43 cellular contexts compared by ENCODE assay signal in genomic region chr11:64507832-64508375, GRCh38. TPM values are rescaled to one million over a fixed set of nuclear protein-coding genes. Genes with fewer than 3 reads are reported as not detected.
"Had no signal": no experiment of that assay in that cellular context is flagged by ENCODE, and none has a peak within 500 bp of the region (broad histone marks: within the 10 kb centered on the region; RNA-seq: fewer than 3 reads in every experiment).

No MANE protein-coding gene starts in this region.

- H3K27ac Mint-ChIP-seq: activated naive CD4-positive, alpha-beta T cell treated with anti-CD3 and anti-CD28 coated beads for 36 hours; activated naive CD4-positive, alpha-beta T cell treated with anti-CD3 and anti-CD28 coated beads, Interleukin-2, amount 10 ng/mL, durations not matched to agents 7 days and 5 days; activated naive CD4-positive, alpha-beta T cell treated with anti-CD3 and anti-CD28 coated beads, Interleukin-2, amount 50 U/mL, for 24 hours; activated naive CD4-positive, alpha-beta T cell treated with anti-CD3 and anti-CD28 coated beads, Interleukin-2, amount 50 U/mL, for 72 hours; activated naive CD8-positive, alpha-beta T cell; activated naive CD8-positive, alpha-beta T cell treated with anti-CD3 and anti-CD28 coated beads for 36 hours; activated naive CD8-positive, alpha-beta T cell treated with anti-CD3 and anti-CD28 coated beads, Interleukin-2, amount 10 ng/mL, durations not matched to agents 7 days and 5 days; activated naive CD8-positive, alpha-beta T cell treated with anti-CD3 and anti-CD28 coated beads, Interleukin-2, amount 50 U/mL, for 24 hours; activated T-cell treated with anti-CD3 and anti-CD28 coated beads, Interleukin-2, amount 50 U/mL, for 24 hours; activated T-cell treated with anti-CD3 and anti-CD28 coated beads, Interleukin-2, amount 50 U/mL, for 72 hours; activated T-helper 1 cell treated with anti-CD3 and anti-CD28 coated beads, Interleukin-12 subunit alpha, Interleukin-12 subunit beta, Interleukin-2, Interleukin-4 antibody, amounts not matched to agents 30 ng/mL and 10 ng/mL and 1 ng/mL, durations not matched to agents 14 hours and 24 hours and 36 hours; activated T-helper 17 cell treated with anti-CD3 and anti-CD28 coated beads, Interleukin-2, amount 50 U/mL, for 72 hours; activated T-helper 2 cell treated with anti-CD3 and anti-CD28 coated beads, Interferon-gamma antibody, Interleukin-2, Interleukin-4, amounts not matched to agents 10 μg/mL and 5 μg/mL and 100 μg/mL, durations not matched to agents 14 hours and 24 hours and 36 hours; brain had no signal

- H3K4me1 ChIP-seq: ascending aorta, body of pancreas, breast epithelium had no signal

- DNase-seq: activated effector memory CD4-positive, alpha-beta T cell treated with anti-CD3 and anti-CD28 coated beads, Interleukin-2, amount 50 U/mL, for 16 hours; activated effector memory CD4-positive, alpha-beta T cell treated with Interleukin-2 at 50 U/mL for 16 hours; activated gamma-delta T cell; activated gamma-delta T cell treated with Interleukin-2 at 50 U/mL for 16 hours; activated naive CD4-positive, alpha-beta T cell; activated naive CD4-positive, alpha-beta T cell treated with anti-CD3 and anti-CD28 coated beads for 36 hours; activated naive CD4-positive, alpha-beta T cell treated with anti-CD3 and anti-CD28 coated beads, Interleukin-2, amount 10 ng/mL, durations not matched to agents 7 days and 5 days; activated naive CD4-positive, alpha-beta T cell treated with anti-CD3 and anti-CD28 coated beads, Interleukin-2, amount 50 U/mL, for 16 hours; activated naive CD4-positive, alpha-beta T cell treated with Interleukin-2 at 50 U/mL for 16 hours; activated naive CD8-positive, alpha-beta T cell treated with anti-CD3 and anti-CD28 coated beads for 36 hours; activated naive CD8-positive, alpha-beta T cell treated with anti-CD3 and anti-CD28 coated beads, Interleukin-2, amount 10 ng/mL, durations not matched to agents 7 days and 5 days; activated naive CD8-positive, alpha-beta T cell treated with anti-CD3 and anti-CD28 coated beads, Interleukin-2, amount 50 U/mL, for 24 hours; activated T-cell treated with anti-CD3 and anti-CD28 coated beads for 4 hours; activated T-cell treated with anti-CD3 and anti-CD28 coated beads, Interleukin-2, amount 50 U/mL, for 1 hour; activated T-cell treated with anti-CD3 and anti-CD28 coated beads, Interleukin-2, amount 50 U/mL, for 24 hours; activated T-cell treated with anti-CD3 and anti-CD28 coated beads, Interleukin-2, amount 50 U/mL, for 4 hours; activated T-cell treated with anti-CD3 and anti-CD28 coated beads, Interleukin-2, amount 50 U/mL, for 48 hours; activated T-cell treated with anti-CD3 and anti-CD28 coated beads, Interleukin-2, amount 50 U/mL, for 72 hours; adrenal gland; amniotic stem cell; amygdala; anterior cingulate cortex; aorta; body of pancreas; brain microvascular endothelial cell; caudate nucleus; central memory CD4-positive, alpha-beta T cell; cerebellar nuclear complex had no signal

- H3K4me1 Mint-ChIP-seq: activated naive CD4-positive, alpha-beta T cell treated with anti-CD3 and anti-CD28 coated beads, Interleukin-2, amount 10 ng/mL, durations not matched to agents 7 days and 5 days; activated naive CD4-positive, alpha-beta T cell treated with anti-CD3 and anti-CD28 coated beads, Interleukin-2, amount 50 U/mL, for 24 hours; activated naive CD8-positive, alpha-beta T cell treated with anti-CD3 and anti-CD28 coated beads for 36 hours; activated naive CD8-positive, alpha-beta T cell treated with anti-CD3 and anti-CD28 coated beads, Interleukin-2, amount 10 ng/mL, durations not matched to agents 7 days and 5 days; activated naive CD8-positive, alpha-beta T cell treated with anti-CD3 and anti-CD28 coated beads, Interleukin-2, amount 50 U/mL, for 24 hours; activated T-helper 17 cell treated with anti-CD3 and anti-CD28 coated beads, Interleukin-2, amount 50 U/mL, for 72 hours; brain; central memory CD8-positive, alpha-beta T cell had no signal

- H3K4me3 Mint-ChIP-seq: activated naive CD4-positive, alpha-beta T cell treated with anti-CD3 and anti-CD28 coated beads for 36 hours; activated naive CD4-positive, alpha-beta T cell treated with anti-CD3 and anti-CD28 coated beads, Interleukin-2, amount 10 ng/mL, durations not matched to agents 7 days and 5 days; activated naive CD4-positive, alpha-beta T cell treated with anti-CD3 and anti-CD28 coated beads, Interleukin-2, amount 50 U/mL, for 24 hours; activated naive CD8-positive, alpha-beta T cell; activated naive CD8-positive, alpha-beta T cell treated with anti-CD3 and anti-CD28 coated beads for 36 hours; activated naive CD8-positive, alpha-beta T cell treated with anti-CD3 and anti-CD28 coated beads, Interleukin-2, amount 10 ng/mL, durations not matched to agents 7 days and 5 days; activated naive CD8-positive, alpha-beta T cell treated with anti-CD3 and anti-CD28 coated beads, Interleukin-2, amount 50 U/mL, for 24 hours; activated T-cell treated with anti-CD3 and anti-CD28 coated beads, Interleukin-2, amount 50 U/mL, for 24 hours; activated T-cell treated with anti-CD3 and anti-CD28 coated beads, Interleukin-2, amount 50 U/mL, for 4 hours; activated T-cell treated with anti-CD3 and anti-CD28 coated beads, Interleukin-2, amount 50 U/mL, for 72 hours; activated T-helper 1 cell treated with anti-CD3 and anti-CD28 coated beads, Interleukin-12 subunit alpha, Interleukin-12 subunit beta, Interleukin-2, Interleukin-4 antibody, amounts not matched to agents 30 ng/mL and 10 ng/mL and 1 ng/mL, durations not matched to agents 14 hours and 24 hours and 36 hours; activated T-helper 17 cell treated with anti-CD3 and anti-CD28 coated beads, Interleukin-2, amount 50 U/mL, for 72 hours; brain; central memory CD8-positive, alpha-beta T cell had no signal

- H3K36me3 Mint-ChIP-seq: activated naive CD4-positive, alpha-beta T cell treated with anti-CD3 and anti-CD28 coated beads, Interleukin-2, amount 10 ng/mL, durations not matched to agents 7 days and 5 days; activated naive CD4-positive, alpha-beta T cell treated with anti-CD3 and anti-CD28 coated beads, Interleukin-2, amount 50 U/mL, for 72 hours; activated naive CD8-positive, alpha-beta T cell; activated naive CD8-positive, alpha-beta T cell treated with anti-CD3 and anti-CD28 coated beads for 36 hours; activated naive CD8-positive, alpha-beta T cell treated with anti-CD3 and anti-CD28 coated beads, Interleukin-2, amount 10 ng/mL, durations not matched to agents 7 days and 5 days; brain had no signal

- H3K27ac ChIP-seq: adrenal gland, ascending aorta, body of pancreas, brain microvascular endothelial cell, breast epithelium, cardiac muscle cell had no signal

- FAIRE-seq: astrocyte, bronchial epithelial cell had no signal

- H3K27me3 Mint-ChIP-seq: activated naive CD8-positive, alpha-beta T cell treated with anti-CD3 and anti-CD28 coated beads for 36 hours had no signal

- H3K9me3 Mint-ChIP-seq: activated naive CD4-positive, alpha-beta T cell treated with anti-CD3 and anti-CD28 coated beads, Interleukin-2, amount 10 ng/mL, durations not matched to agents 7 days and 5 days; activated naive CD8-positive, alpha-beta T cell treated with anti-CD3 and anti-CD28 coated beads for 36 hours; activated naive CD8-positive, alpha-beta T cell treated with anti-CD3 and anti-CD28 coated beads, Interleukin-2, amount 10 ng/mL, durations not matched to agents 7 days and 5 days; activated T-helper 2 cell treated with anti-CD3 and anti-CD28 coated beads, Interferon-gamma antibody, Interleukin-2, Interleukin-4, amounts not matched to agents 10 μg/mL and 5 μg/mL and 100 μg/mL, durations not matched to agents 14 hours and 24 hours and 36 hours had no signal

- H3K4me3 ChIP-seq: adrenal gland, ascending aorta, body of pancreas, breast epithelium, cardiac muscle cell had no signal

- ATAC-seq: activated naive CD4-positive, alpha-beta T cell treated with anti-CD3 and anti-CD28 coated beads, Interleukin-2, amount 50 U/mL, for 72 hours; activated naive CD8-positive, alpha-beta T cell treated with anti-CD3 and anti-CD28 coated beads, Interleukin-2, amount 50 U/mL, for 24 hours; activated T-cell treated with anti-CD3 and anti-CD28 coated beads, Interleukin-2, amount 50 U/mL, for 4 hours; activated T-cell treated with anti-CD3 and anti-CD28 coated beads, Interleukin-2, amount 50 U/mL, for 72 hours; activated T-helper 17 cell treated with anti-CD3 and anti-CD28 coated beads, Interleukin-2, amount 50 U/mL, for 72 hours; body of pancreas had no signal

- H3K27me3 ChIP-seq: adrenal gland, ascending aorta, body of pancreas had no signal

- H3K36me3 ChIP-seq: adrenal gland, ascending aorta, brain microvascular endothelial cell, breast epithelium, cardiac muscle cell had no signal

RNA-seq across cellular contexts. Expression of gene SLC22A11, which starts 47.8 kb away (rescaled TPM):
- total RNA-seq: activated naive CD4-positive, alpha-beta T cell treated with anti-CD3 and anti-CD28 coated beads, Interleukin-2, amount 50 U/mL, for 72 hours; activated naive CD8-positive, alpha-beta T cell treated with anti-CD3 and anti-CD28 coated beads for 36 hours; activated naive CD8-positive, alpha-beta T cell treated with anti-CD3 and anti-CD28 coated beads, Interleukin-2, amount 10 ng/mL, durations not matched to agents 7 days and 5 days; activated T-cell treated with anti-CD3 and anti-CD28 coated beads, Interleukin-2, amount 50 U/mL, for 4 hours; activated T-cell treated with anti-CD3 and anti-CD28 coated beads, Interleukin-2, amount 50 U/mL, for 72 hours; activated T-helper 1 cell treated with anti-CD3 and anti-CD28 coated beads, Interleukin-12 subunit alpha, Interleukin-12 subunit beta, Interleukin-2, Interleukin-4 antibody, amounts not matched to agents 30 ng/mL and 10 ng/mL and 1 ng/mL, durations not matched to agents 14 hours and 24 hours and 36 hours; activated T-helper 17 cell treated with anti-CD3 and anti-CD28 coated beads, Interleukin-2, amount 50 U/mL, for 72 hours; activated T-helper 2 cell treated with anti-CD3 and anti-CD28 coated beads, Interferon-gamma antibody, Interleukin-2, Interleukin-4, amounts not matched to agents 10 μg/mL and 5 μg/mL and 100 μg/mL, durations not matched to agents 14 hours and 24 hours and 36 hours; ascending aorta; astrocyte; body of pancreas; breast epithelium; bronchial epithelial cell; cardiac muscle cell; cardiac septum; cerebellum had no signal
- polyA plus RNA-seq: aorta had no signal
